1 cellular context compared by ENCODE assay signal in the genomic region with DNA sequence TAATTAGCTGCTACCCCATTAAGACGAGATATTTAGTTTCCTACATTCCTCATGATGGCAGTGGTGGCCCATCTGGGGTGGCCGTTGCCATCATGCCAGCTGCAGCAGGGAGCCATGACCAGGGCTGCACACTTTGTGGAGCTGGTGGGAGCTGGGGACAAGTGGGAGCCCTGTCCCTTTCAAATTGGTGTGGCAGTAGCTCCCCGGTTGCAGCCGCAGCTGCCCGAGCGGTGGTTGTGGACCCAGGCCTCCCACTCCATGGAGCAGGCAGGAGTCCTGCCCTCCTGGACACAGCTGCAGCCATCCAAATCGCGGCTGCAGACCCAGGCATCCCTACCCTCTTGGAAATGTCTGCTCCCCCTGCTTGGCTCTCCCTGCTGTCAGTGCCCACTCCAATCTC.
TF ChIP-seq lines count a peak whose summit lies in the region.

No MANE protein-coding gene starts in this region.

TF ChIP-seq in HEK293, 187 proteins besides CTCF, POLR2A, EP300 and RAD21 (continued from another document):
- TF ChIP-seq, protein P1, sequence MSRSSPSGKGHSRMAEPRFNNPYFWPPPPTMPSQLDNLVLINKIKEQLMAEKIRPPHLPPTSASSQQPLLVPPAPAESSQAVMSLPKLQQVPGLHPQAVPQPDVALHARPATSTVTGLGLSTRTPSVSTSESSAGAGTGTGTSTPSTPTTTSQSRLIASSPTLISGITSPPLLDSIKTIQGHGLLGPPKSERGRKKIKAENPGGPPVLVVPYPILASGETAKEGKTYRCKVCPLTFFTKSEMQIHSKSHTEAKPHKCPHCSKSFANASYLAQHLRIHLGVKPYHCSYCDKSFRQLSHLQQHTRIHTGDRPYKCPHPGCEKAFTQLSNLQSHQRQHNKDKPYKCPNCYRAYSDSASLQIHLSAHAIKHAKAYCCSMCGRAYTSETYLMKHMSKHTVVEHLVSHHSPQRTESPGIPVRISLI (tag by site-specific recombination; IDR thresholded peaks at IDR 0.05) = no peak
- no peak for TF ChIP-seq FEZF1 (tag by site-specific recombination; IDR thresholded peaks at IDR 0.05)
- TF ChIP-seq ZNF423 (tag by site-specific recombination; IDR thresholded peaks at IDR 0.05) = no peak
- TF ChIP-seq, protein P2, sequence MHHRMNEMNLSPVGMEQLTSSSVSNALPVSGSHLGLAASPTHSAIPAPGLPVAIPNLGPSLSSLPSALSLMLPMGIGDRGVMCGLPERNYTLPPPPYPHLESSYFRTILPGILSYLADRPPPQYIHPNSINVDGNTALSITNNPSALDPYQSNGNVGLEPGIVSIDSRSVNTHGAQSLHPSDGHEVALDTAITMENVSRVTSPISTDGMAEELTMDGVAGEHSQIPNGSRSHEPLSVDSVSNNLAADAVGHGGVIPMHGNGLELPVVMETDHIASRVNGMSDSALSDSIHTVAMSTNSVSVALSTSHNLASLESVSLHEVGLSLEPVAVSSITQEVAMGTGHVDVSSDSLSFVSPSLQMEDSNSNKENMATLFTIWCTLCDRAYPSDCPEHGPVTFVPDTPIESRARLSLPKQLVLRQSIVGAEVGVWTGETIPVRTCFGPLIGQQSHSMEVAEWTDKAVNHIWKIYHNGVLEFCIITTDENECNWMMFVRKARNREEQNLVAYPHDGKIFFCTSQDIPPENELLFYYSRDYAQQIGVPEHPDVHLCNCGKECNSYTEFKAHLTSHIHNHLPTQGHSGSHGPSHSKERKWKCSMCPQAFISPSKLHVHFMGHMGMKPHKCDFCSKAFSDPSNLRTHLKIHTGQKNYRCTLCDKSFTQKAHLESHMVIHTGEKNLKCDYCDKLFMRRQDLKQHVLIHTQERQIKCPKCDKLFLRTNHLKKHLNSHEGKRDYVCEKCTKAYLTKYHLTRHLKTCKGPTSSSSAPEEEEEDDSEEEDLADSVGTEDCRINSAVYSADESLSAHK (tag by site-specific recombination; IDR thresholded peaks at IDR 0.05) = no peak
- TF ChIP-seq, protein P3, sequence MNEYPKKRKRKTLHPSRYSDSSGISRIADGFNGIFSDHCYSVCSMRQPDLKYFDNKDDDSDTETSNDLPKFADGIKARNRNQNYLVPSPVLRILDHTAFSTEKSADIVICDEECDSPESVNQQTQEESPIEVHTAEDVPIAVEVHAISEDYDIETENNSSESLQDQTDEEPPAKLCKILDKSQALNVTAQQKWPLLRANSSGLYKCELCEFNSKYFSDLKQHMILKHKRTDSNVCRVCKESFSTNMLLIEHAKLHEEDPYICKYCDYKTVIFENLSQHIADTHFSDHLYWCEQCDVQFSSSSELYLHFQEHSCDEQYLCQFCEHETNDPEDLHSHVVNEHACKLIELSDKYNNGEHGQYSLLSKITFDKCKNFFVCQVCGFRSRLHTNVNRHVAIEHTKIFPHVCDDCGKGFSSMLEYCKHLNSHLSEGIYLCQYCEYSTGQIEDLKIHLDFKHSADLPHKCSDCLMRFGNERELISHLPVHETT (tag by site-specific recombination; IDR thresholded peaks at IDR 0.05) = no peak
- no peak for TF ChIP-seq ZEB2 (tag by site-specific recombination; IDR thresholded peaks at IDR 0.05)
- TF ChIP-seq ZNF558 (tag by site-specific recombination; IDR thresholded peaks at IDR 0.05) = no peak
- no peak for TF ChIP-seq ZNF37A (tag by site-specific recombination; IDR thresholded peaks at IDR 0.05)
- TF ChIP-seq, protein P4, sequence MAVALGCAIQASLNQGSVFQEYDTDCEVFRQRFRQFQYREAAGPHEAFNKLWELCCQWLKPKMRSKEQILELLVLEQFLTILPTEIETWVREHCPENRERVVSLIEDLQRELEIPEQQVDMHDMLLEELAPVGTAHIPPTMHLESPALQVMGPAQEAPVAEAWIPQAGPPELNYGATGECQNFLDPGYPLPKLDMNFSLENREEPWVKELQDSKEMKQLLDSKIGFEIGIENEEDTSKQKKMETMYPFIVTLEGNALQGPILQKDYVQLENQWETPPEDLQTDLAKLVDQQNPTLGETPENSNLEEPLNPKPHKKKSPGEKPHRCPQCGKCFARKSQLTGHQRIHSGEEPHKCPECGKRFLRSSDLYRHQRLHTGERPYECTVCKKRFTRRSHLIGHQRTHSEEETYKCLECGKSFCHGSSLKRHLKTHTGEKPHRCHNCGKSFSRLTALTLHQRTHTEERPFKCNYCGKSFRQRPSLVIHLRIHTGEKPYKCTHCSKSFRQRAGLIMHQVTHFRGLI (tag by site-specific recombination; IDR thresholded peaks at IDR 0.05) = no peak
